21 cellular contexts compared by ENCODE assay signal in genomic region chr4:98222306-98222705, GRCh38. TPM values are rescaled to one million over a fixed set of nuclear protein-coding genes. Genes with fewer than 3 reads are reported as not detected.
DNase-seq lines count a peak whose midpoint lies in the region; ATAC-seq, FAIRE-seq and TF ChIP-seq lines count a peak whose summit lies in the region.
"Had no signal": no experiment of that assay in that cellular context is flagged by ENCODE, and none has a peak within 500 bp of the region (broad histone marks: within the 10 kb centered on the region; RNA-seq: fewer than 3 reads in every experiment).

No MANE protein-coding gene starts in this region.

- no peak overlapping the region for H2AFZ ChIP-seq in K562 (ENCODE audit: low read depth, low read length)
- H2AFZ ChIP-seq: GM23338 had no signal

- TF ChIP-seq CTCF in A673 (conservative IDR thresholded peaks at IDR 0.05; ENCODE audit: low read depth, low read length) (no peak), K562 (IDR thresholded peaks at IDR 0.05 in 2 of 3, conservative IDR thresholded peaks at IDR 0.05 in 1 of 3; ENCODE audit: insufficient read depth in 2 of 3, low read depth in 1 of 3, low read length in 3 of 3) (no peak), fibroblast of the aortic adventitia (IDR thresholded peaks at IDR 0.05; ENCODE audit: insufficient read depth, low read length) (no peak)

- TF ChIP-seq POLR2A in K562 (conservative IDR thresholded peaks at IDR 0.05): no peak

- H3K4me1 ChIP-seq in A673 (ENCODE audit: insufficient read depth, low read length, poor library complexity, severe bottlenecking) (peaks cover 7% of the 10 kb centered on the region), K562 (replicated peaks in 1 of 2; ENCODE audit: control insufficient read depth in 2 of 2, insufficient read depth in 2 of 2, low read length in 2 of 2) (no peaks in the 10 kb centered on the region)
- H3K4me1 ChIP-seq: BE2C had no signal

- in situ Hi-C loops in K562 (cut with MboI): no loop called here

- H3K27ac ChIP-seq in A673 (ENCODE audit: low read depth, low read length, poor library complexity, severe bottlenecking): peak overlapping the region; percentile 39
- H3K27ac ChIP-seq in K562 (ENCODE audit: extremely low read depth, low read depth, low read length): no peak overlapping the region
- H3K27ac ChIP-seq: HL-60 had no signal

- H3K9me1 ChIP-seq in K562 (ENCODE audit: control insufficient read depth, insufficient read depth, low read length): no peaks in the 10 kb centered on the region

- CTCF ChIA-PET in A673 (lab: Charles Lee): no interaction called here
- CTCF ChIA-PET in K562 (lab: Yijun Ruan, JAX; ENCODE audit: low intra/inter-chr PET ratio): no interaction called here

- H3K27me3 ChIP-seq in A673 (replicated peaks; ENCODE audit: insufficient read depth, low read depth, low read length, poor library complexity) (no peaks in the 10 kb centered on the region), K562 (ENCODE audit: control insufficient read depth in 2 of 2, insufficient read depth in 2 of 2, low read length in 2 of 2) (no peaks in the 10 kb centered on the region)
- H3K27me3 ChIP-seq: BE2C had no signal

- 4% methylated on average over 2 of the region's 2 CpGs for WGBS in K562 (ENCODE audit: insufficient coverage, low coverage, missing lambda C conversion rate)

- TF ChIP-seq RAD21 in K562 (CRISPR knock-in tag; conservative IDR thresholded peaks at IDR 0.05 in 1 of 2, IDR thresholded peaks at IDR 0.05 in 1 of 2): no peak

- no peak overlapping the region for H3K4me2 ChIP-seq in K562 (ENCODE audit: insufficient read depth, low read length)
- H3K4me2 ChIP-seq: GM23338 had no signal

- intact Hi-C loops in A673 (cut with micrococcal nuclease; ENCODE audit: unreplicated experiment) (no loop called here), K562 (cut with micrococcal nuclease) (no loop called here)

- TF ChIP-seq EP300 in K562 (IDR thresholded peaks at IDR 0.05; ENCODE audit: low read length): no peak

- H3K4me3 ChIP-seq in A673 (ENCODE audit: low read depth, low read length, poor library complexity, severe bottlenecking): no peak overlapping the region
- H3K4me3 ChIP-seq in K562: no peak overlapping the region
- no peak overlapping the region for H3K4me3 ChIP-seq in fibroblast of the aortic adventitia (ENCODE audit: low read depth, low read length)
- H3K4me3 ChIP-seq: GM23338 had no signal

- no peak overlapping the region for H3K9ac ChIP-seq in K562 (ENCODE audit: insufficient read depth in 1 of 2, low read depth in 2 of 2, low read length in 2 of 2)

- no peaks in the 10 kb centered on the region for H3K9me3 ChIP-seq in A673 (ENCODE audit: low read depth, low read length, poor library complexity, severe bottlenecking)
- H3K9me3 ChIP-seq in K562 (replicated peaks; ENCODE audit: control insufficient read depth, insufficient read depth, low read depth, low read length): no peaks in the 10 kb centered on the region
- H3K9me3 ChIP-seq: BE2C had no signal

- POLR2A ChIA-PET in A673 (lab: Charles Lee; ENCODE audit: low non-redundant PET): no interaction called here
- POLR2A ChIA-PET in K562 (lab: Yijun Ruan, JAX): no interaction called here

- BruUV-seq in A673 (replicated peaks; lab: Mats Ljungman, UMichigan) (no TSS peak), K562 (replicated peaks; lab: Mats Ljungman, UMichigan) (no TSS peak)

- no peaks in the 10 kb centered on the region for H3K79me2 ChIP-seq in K562 (ENCODE audit: control insufficient read depth, insufficient read depth, low read length)

- ATAC-seq in K562: no peak
- no peak for ATAC-seq in GM18867 (IDR thresholded peaks at IDR 0.05; ENCODE audit: unreplicated experiment)
- ATAC-seq: GM23338 had no signal

- peak; percentile 13 for DNase-seq in A673 (ENCODE audit: low spot score)
- DNase-seq in OCI-M1 (lab: John Stamatoyannopoulos, UW): peak; percentile 68
- no peak for DNase-seq in K562 (ENCODE audit: extremely low read depth in 1 of 4, low spot score in 3 of 4)
- peak; percentile 40 for DNase-seq in fibroblast of the aortic adventitia (ENCODE audit: low read depth)
- no peak for DNase-seq in activated T-cell treated with anti-CD3 and anti-CD28 coated beads, Interleukin-2, amount 50 U/mL, for 48 hours
- no peak for DNase-seq in DMS53 treated with DMSO at 0.1 percent for 48 hours (lab: John Stamatoyannopoulos, UW; ENCODE audit: unreplicated experiment)
- DNase-seq: ACHN; BE2C; C1 segment of cervical spinal cord; CD4-positive, CD25-positive, alpha-beta regulatory T cell; CD8-positive, alpha-beta memory T cell; COR-L47; DMS153; DMS79 treated with DMSO at 0.1 percent for 48 hours; GF-D8; HCEC 1CT had no signal

- no peaks in the 10 kb centered on the region for H4K20me1 ChIP-seq in K562 (replicated peaks; ENCODE audit: control insufficient read depth, insufficient read depth, low read length)

- no peaks in the 10 kb centered on the region for H3K36me3 ChIP-seq in A673 (ENCODE audit: insufficient read depth, low read length, poor library complexity, severe bottlenecking)
- H3K36me3 ChIP-seq in K562 (ENCODE audit: control insufficient read depth, insufficient read depth, low read length): no peaks in the 10 kb centered on the region
- H3K36me3 ChIP-seq: BE2C had no signal

- FAIRE-seq in K562 (lab: Jason Lieb, UNC): no peak
- FAIRE-seq: GM19239, H54 had no signal

TF ChIP-seq in K562, 482 proteins besides CTCF, POLR2A, EP300 and RAD21:
- TF ChIP-seq EGR1 (conservative IDR thresholded peaks at IDR 0.05) (no peak), POLR2H (tag; IDR thresholded peaks at IDR 0.05; ENCODE audit: low read depth) (0 out of 2 replicates have a peak, but pooled peaks have one; percentile 26)

RNA-seq across cellular contexts. Expression of gene RAP1GDS1, which starts 38.9 kb away (rescaled TPM):
- 41.0 and 44.5 TPM in 2 replicates for total RNA-seq in A673 (2021)
- 36.0 and 67.3 TPM in 2 replicates for total RNA-seq in K562 (2011; cell fraction: chromatin; rRNA removed; ENCODE audit: low replicate concordance)
- total RNA-seq in K562 (2011; cell fraction: nucleolus; rRNA removed): 18.2 and 23.0 TPM in 2 replicates
- 28.0 and 47.9 TPM in 2 replicates for total RNA-seq in K562 (2011; cell fraction: nucleoplasm; rRNA removed)
- total RNA-seq in K562 (2014; rRNA removed): 22.7 and 30.1 TPM in 2 replicates
- total RNA-seq in K562 (2014; rRNA removed; fragmentation: Illumina TruSeq; extraction: Trizol): 44.0 and 49.6 TPM in 2 replicates
- 26.8 and 31.5 TPM in 2 replicates for total RNA-seq in K562 (2015; rRNA removed; fragmentation: Illumina TruSeq; extraction: Trizol)
- 34.4 and 35.2 TPM in 2 replicates for total RNA-seq in K562 (2021)
- 43.4 and 55.6 TPM in 2 replicates for polyA plus RNA-seq in K562 (2011; rRNA removed)
- 16.8 and 24.6 TPM in 2 replicates for polyA plus RNA-seq in K562 (2011; cell fraction: cytosol; rRNA removed)
- 25.0 and 38.2 TPM in 2 replicates for polyA plus RNA-seq in K562 (2011; cell fraction: nucleus; rRNA removed)
- polyA plus RNA-seq in K562 (2012): 27.1 and 28.9 TPM in 2 replicates
- 31.1 TPM in 2 replicates for polyA plus RNA-seq in K562 (2014; fragmentation: Illumina TruSeq; extraction: Trizol)
- polyA plus RNA-seq in K562 (2014; fragmentation: Nextera tagmentation; extraction: Ambion mirVana): 10 to 100 TPM; 27.2 to 28.2 TPM
- 32.9 and 40.5 TPM in 2 replicates for polyA plus RNA-seq in K562 (2014; rRNA removed)
- polyA minus RNA-seq in K562 (2011; rRNA and poly(A)+ RNA removed): 65.7 and 69.3 TPM in 2 replicates
- polyA minus RNA-seq in K562 (2011; cell fraction: cytosol; rRNA and poly(A)+ RNA removed): 20.5 and 24.0 TPM in 2 replicates
- 33.1 and 51.1 TPM in 2 replicates for polyA minus RNA-seq in K562 (2011; cell fraction: nucleus; rRNA and poly(A)+ RNA removed)
- total RNA-seq in fibroblast of the aortic adventitia (ENCODE audit: low replicate concordance): 24.1 and 62.2 TPM in 2 replicates

Comparison
In these comparisons a context has a peak if more than half of its experiments do, and no peak if none do; other contexts are left out.
1. DNase-seq: peak in A673 (single experiment), OCI-M1 (single experiment) and fibroblast of the aortic adventitia (single experiment); none in K562 (0 of 4), activated T-cell treated with anti-CD3 and anti-CD28 coated beads, Interleukin-2, amount 50 U/mL, for 48 hours (0 of 2) and DMS53 treated with DMSO at 0.1 percent for 48 hours (single experiment).